Comparison of ENCODE assay signal across 1 cellular context in genomic region chr16:67719048-67719777, GRCh38.
A peak's percentile ranks its signal among the peaks of the same experiment; 100 is the strongest.
TF ChIP-seq lines count a peak whose summit lies in the region.

Gene GFOD2, minus strand, starts transcription at chr16:67719316. Its CDS starts 33,601 bp downstream, at chr16:67685715.

TF ChIP-seq in WTC11, 78 proteins besides CTCF, POLR2A, EP300 and RAD21 (continued from another document):
- TF ChIP-seq USF1 (CRISPR knock-in tag; IDR thresholded peaks at IDR 0.05) (peak; percentile 41; the same call in 1 of the 2 replicates), E2F5 (CRISPR knock-in tag; IDR thresholded peaks at IDR 0.05) (peak; percentile 72), TEAD1 (CRISPR knock-in tag; IDR thresholded peaks at IDR 0.05) (peak; percentile 50; the same call in 1 of the 2 replicates), ETV6 (CRISPR knock-in tag; IDR thresholded peaks at IDR 0.05) (0 out of 2 replicates have a peak, but pooled peaks have one; percentile 39), ATF3 (CRISPR knock-in tag; conservative IDR thresholded peaks at IDR 0.05) (no peak), NFE2L1 (CRISPR knock-in tag; IDR thresholded peaks at IDR 0.05) (0 out of 2 replicates have a peak, but pooled peaks have one; percentile 70)
